Comparison of ENCODE assay signal across 8 cellular contexts in the genomic region with DNA sequence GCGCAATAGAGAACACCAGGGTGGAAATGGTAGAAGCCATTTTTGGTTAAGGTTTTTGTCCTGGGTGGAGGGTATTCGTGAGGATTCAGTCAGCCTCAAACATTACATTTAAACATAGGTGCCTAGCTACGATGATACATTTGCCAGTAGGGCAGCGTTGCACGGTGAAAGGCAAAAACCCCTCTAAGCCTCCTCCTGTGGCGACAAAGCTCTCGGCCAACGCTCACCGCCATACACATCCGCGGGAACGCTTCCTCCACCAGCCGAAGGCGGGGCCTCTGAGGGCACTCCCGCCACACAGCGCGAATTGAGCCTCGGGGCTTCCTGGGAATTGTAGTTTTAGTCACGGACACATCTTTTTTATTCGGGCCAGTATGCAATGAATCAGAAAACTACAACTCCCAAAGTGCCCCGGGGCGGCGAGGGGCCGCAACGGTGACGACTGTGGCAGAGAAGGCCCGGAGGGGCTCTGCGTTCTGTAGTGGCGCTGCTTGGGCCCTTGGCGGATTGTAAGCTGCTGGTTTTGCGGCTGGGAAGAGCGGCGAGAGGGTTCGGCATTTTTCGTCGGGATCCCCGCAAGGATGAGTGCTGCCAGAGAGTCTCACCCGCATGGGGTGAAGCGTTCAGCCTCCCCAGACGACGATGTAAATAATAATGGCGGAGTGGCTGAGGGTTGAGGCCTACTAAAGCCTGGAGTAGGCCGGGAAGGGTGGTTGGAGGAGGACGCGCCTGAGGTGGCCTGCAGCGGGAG. TPM values are rescaled to one million over a fixed set of nuclear protein-coding genes. Genes with fewer than 3 reads are reported as not detected.
A peak's percentile ranks its signal among the peaks of the same experiment; 100 is the strongest.
DNase-seq lines count a peak whose midpoint lies in the region; ATAC-seq and TF ChIP-seq lines count a peak whose summit lies in the region.

A gene (plus strand): TSS at position 450 of the 751 bp plus-strand sequence. CDS start 132 bp downstream, at position 582.

- H3K9me3 ChIP-seq in heart right ventricle (no peaks in the 10 kb centered on the region), upper lobe of left lung (no peaks in the 10 kb centered on the region)

- intact Hi-C loops in T-helper 1 cell treated with Interleukin-12 subunit alpha and Interleukin-12 subunit beta and Interleukin-4 antibody, amounts not matched to agents 30 ng/mL and 1 ng/mL, for 36 hours (cut with micrococcal nuclease) = loop anchor here (1.0 to 5.0 kb wide), 12 partner anchors 11 to 1848 kb away; a partner anchor contains a TSS
- intact Hi-C loops in heart right ventricle (cut with DNase I) = no loop called here
- intact Hi-C loops in posterior cingulate gyrus (cut with DNase I) = loop anchor here (2.0 kb wide), 1 partner anchor 338 kb away; a partner anchor contains a TSS

- H3K4me1 ChIP-seq in heart right ventricle = peaks cover 0 to 46% (median 37%) of the 10 kb centered on the region in 9 donors
- H3K4me1 ChIP-seq in upper lobe of left lung = peaks cover 35 to 48% (median 37%) of the 10 kb centered on the region in 4 donors

- H3K27me3 ChIP-seq in heart right ventricle = no peaks in the 10 kb centered on the region
- H3K27me3 ChIP-seq in upper lobe of left lung = no peaks in the 10 kb centered on the region

- H3K36me3 ChIP-seq in heart right ventricle = peaks cover 0 to 16% (median 0%) of the 10 kb centered on the region in 9 donors
- H3K36me3 ChIP-seq in upper lobe of left lung = no peaks in the 10 kb centered on the region

- peak; percentile 97 for ATAC-seq in HG02870 (IDR thresholded peaks at IDR 0.05; ENCODE audit: unreplicated experiment)
- peak; percentile 97 to 99 (median 99) for ATAC-seq in heart right ventricle
- ATAC-seq in upper lobe of left lung (ENCODE audit: low FRiP score in 2 of 2) = peak; percentile 98 to 99

- H3K27ac ChIP-seq in heart right ventricle (peak within 1 kb of the TSS; percentile 80 to 98 (median 94)), upper lobe of left lung (peak within 1 kb of the TSS; percentile 94 to 99 (median 97))

- in situ Hi-C loops in GM13976 (cut with MboI; ENCODE audit: low sequenced_read_pairs, unreplicated experiment) = no loop called here

- H3K4me3 ChIP-seq in heart right ventricle = peak within 1 kb of the TSS; percentile 60 to 93 (median 84)
- H3K4me3 ChIP-seq in upper lobe of left lung = peak within 1 kb of the TSS; percentile 65 to 78 (median 68)

- peak in 3 of 4 donors; percentile 89 to 97 (median 92) for TF ChIP-seq POLR2A in upper lobe of left lung (IDR thresholded peaks at IDR 0.05)

- TF ChIP-seq CTCF in GM13976 (IDR thresholded peaks at IDR 0.05; ENCODE audit: borderline replicate concordance, control extremely low read depth, extremely low read depth, insufficient read depth, missing control alignments) = no peak
- TF ChIP-seq CTCF in heart right ventricle (IDR thresholded peaks at IDR 0.05) = peak in 2 of 9 donors; percentile 11 to 15
- TF ChIP-seq CTCF in upper lobe of left lung (IDR thresholded peaks at IDR 0.05) = peak in 1 of 6 experiments; percentile 5

- DNase-seq in GM13976 (ENCODE audit: low spot score) (peak; percentile 90), NCI-H146 treated with DMSO at 0.1 percent for 48 hours (lab: John Stamatoyannopoulos, UW; ENCODE audit: unreplicated experiment) (peak; percentile 95), amniotic epithelial cell (ENCODE audit: low read depth) (peak; percentile 96), heart right ventricle (peak; percentile 92 to 98), posterior cingulate gyrus (peak; percentile 93 to 99 (median 96)), upper lobe of left lung (peak; percentile 94 to 97)

- no peak for TF ChIP-seq EP300 in upper lobe of left lung (IDR thresholded peaks at IDR 0.05)

- WGBS in heart right ventricle, 2 donors = 1% methylated on average over 46 of the region's 46 CpGs
- 0% methylated on average over 25 to 46 of the region's 46 CpGs for WGBS in upper lobe of left lung, 2 donors

RNA-seq across cellular contexts. Expression of the gene that starts here (rescaled TPM):
- 118 and 130 TPM in 2 replicates for total RNA-seq in T-helper 1 cell treated with Interleukin-12 subunit alpha and Interleukin-12 subunit beta and Interleukin-4 antibody, amounts not matched to agents 30 ng/mL and 1 ng/mL, for 36 hours
- total RNA-seq in heart right ventricle = 100 to 1,000 TPM in 8 of 10 donors, 10 to 100 TPM in 2; 94.9 to 141 (median 110) TPM
- polyA plus RNA-seq in heart right ventricle = 10 to 100 TPM; 70.2 to 83.2 TPM
- 100 to 1,000 TPM in 5 of 6 donors, 10 to 100 TPM in 1; 99.9 to 179 (median 112) TPM for total RNA-seq in upper lobe of left lung

Comparison
In these comparisons a context has a peak if more than half of its experiments do, and no peak if none do; other contexts are left out.
1. Peak in every context shown above with its lines: DNase-seq, ATAC-seq, H3K4me3 ChIP-seq and H3K27ac ChIP-seq.
2. intact Hi-C loops: an anchor here in T-helper 1 cell treated with Interleukin-12 subunit alpha and Interleukin-12 subunit beta and Interleukin-4 antibody, amounts not matched to agents 30 ng/mL and 1 ng/mL, for 36 hours (1.0 to 5.0 kb wide) and posterior cingulate gyrus (2.0 kb wide); none called in heart right ventricle.